In the genomic region with DNA sequence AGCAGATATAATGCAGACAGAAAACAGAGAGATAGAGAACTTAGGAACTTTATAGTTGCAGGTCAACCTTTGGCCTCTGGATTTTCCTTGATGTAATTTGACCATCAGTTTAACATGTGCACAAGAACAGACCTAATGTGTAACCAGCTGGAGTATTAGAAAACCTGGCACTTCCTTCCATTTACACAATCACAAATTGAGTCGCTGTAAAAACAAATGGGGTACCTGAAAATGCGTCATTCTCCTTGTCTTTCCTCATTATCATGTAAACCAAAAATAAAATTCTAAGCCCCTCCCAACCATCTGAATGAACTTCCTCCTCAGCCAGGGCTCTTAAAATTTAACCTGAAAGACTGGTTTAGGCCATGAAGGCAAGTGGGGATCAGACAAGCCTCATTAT, we compare ENCODE assay signal across 15 cellular contexts.
"Had no signal": no experiment of that assay in that cellular context is flagged by ENCODE, and none has a peak within 500 bp of the region (broad histone marks: within the 10 kb centered on the region; RNA-seq: fewer than 3 reads in every experiment).

No MANE protein-coding gene starts in this region.

- H3K4me1 Mint-ChIP-seq: central memory CD8-positive, alpha-beta T cell; nephron had no signal

- H3K36me3 ChIP-seq: prostate gland, sigmoid colon had no signal

- ATAC-seq: activated CD8-positive, alpha-beta T cell treated with anti-CD3 and anti-CD28 coated beads for 36 hours; effector memory CD8-positive, alpha-beta T cell had no signal

- H3K27ac Mint-ChIP-seq: activated CD8-positive, alpha-beta T cell treated with anti-CD3 and anti-CD28 coated beads for 36 hours; activated naive CD4-positive, alpha-beta T cell treated with anti-CD3 and anti-CD28 coated beads for 36 hours; dendritic cell treated with granulocyte-macrophage colony-stimulating factor and Interleukin-4, amounts not matched to agents 40 ng/mL and 50 ng/mL, for 4 days; effector memory CD8-positive, alpha-beta T cell had no signal

- H3K4me3 Mint-ChIP-seq: activated CD8-positive, alpha-beta T cell treated with anti-CD3 and anti-CD28 coated beads for 36 hours; activated naive CD4-positive, alpha-beta T cell treated with anti-CD3 and anti-CD28 coated beads for 36 hours; central memory CD8-positive, alpha-beta T cell; dendritic cell treated with granulocyte-macrophage colony-stimulating factor and Interleukin-4, amounts not matched to agents 40 ng/mL and 50 ng/mL, for 4 days; effector memory CD8-positive, alpha-beta T cell; nephron had no signal

- H3K27me3 ChIP-seq: sigmoid colon had no signal

- H3K9me3 Mint-ChIP-seq: activated CD8-positive, alpha-beta T cell treated with anti-CD3 and anti-CD28 coated beads for 36 hours; activated naive CD4-positive, alpha-beta T cell treated with anti-CD3 and anti-CD28 coated beads for 36 hours; central memory CD8-positive, alpha-beta T cell; dendritic cell treated with granulocyte-macrophage colony-stimulating factor and Interleukin-4, amounts not matched to agents 40 ng/mL and 50 ng/mL, for 4 days; effector memory CD8-positive, alpha-beta T cell had no signal

- H3K4me3 ChIP-seq: prostate gland, sigmoid colon had no signal

- H3K27me3 Mint-ChIP-seq: activated CD8-positive, alpha-beta T cell treated with anti-CD3 and anti-CD28 coated beads for 36 hours; central memory CD8-positive, alpha-beta T cell; dendritic cell treated with granulocyte-macrophage colony-stimulating factor and Interleukin-4, amounts not matched to agents 40 ng/mL and 50 ng/mL, for 4 days; effector memory CD8-positive, alpha-beta T cell had no signal

- H3K27ac ChIP-seq: prostate gland, sigmoid colon had no signal

- H3K4me1 ChIP-seq: prostate gland, sigmoid colon had no signal

- DNase-seq: activated CD8-positive, alpha-beta T cell treated with anti-CD3 and anti-CD28 coated beads for 36 hours; activated naive CD4-positive, alpha-beta T cell treated with anti-CD3 and anti-CD28 coated beads for 36 hours; effector memory CD8-positive, alpha-beta T cell; glutamatergic neuron; mesenchymal stem cell; occipital lobe; sigmoid colon; stimulated activated CD4-positive, alpha-beta T cell treated with anti-CD3 and anti-CD28 coated beads, Interleukin-12 subunit alpha, Interleukin-12 subunit beta, amount 100 ng/mL, for 4 hours; stimulated activated naive CD4-positive, alpha-beta T cell treated with Interleukin-2 at 50 U/mL for 16 hours; T1000; trophoblast cell had no signal

- H3K9me3 ChIP-seq: prostate gland, sigmoid colon had no signal
